Comparison of ENCODE assay signal across 6 cellular contexts in the genomic region with DNA sequence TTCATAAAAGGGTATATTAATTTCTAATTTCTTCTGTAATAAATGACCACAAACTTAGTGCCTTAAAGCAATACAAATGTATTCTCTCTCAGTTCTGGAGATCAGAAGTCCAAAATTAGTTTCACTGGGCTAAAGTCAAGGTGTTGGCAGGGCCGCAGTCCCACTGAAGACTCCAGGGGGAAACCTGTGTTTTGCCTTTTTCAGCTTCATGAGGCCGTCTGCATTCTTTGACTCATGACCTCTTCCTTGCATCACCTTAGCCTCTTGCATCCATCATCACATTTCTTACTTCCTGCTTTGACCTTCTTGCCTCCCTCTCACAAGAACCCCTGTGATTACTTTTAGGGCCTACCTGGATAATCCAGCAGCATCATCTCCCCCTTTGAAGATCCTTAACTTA.
"Had no signal": no experiment of that assay in that cellular context is flagged by ENCODE, and none has a peak within 500 bp of the region (broad histone marks: within the 10 kb centered on the region; RNA-seq: fewer than 3 reads in every experiment).

No MANE protein-coding gene starts in this region.

- H3K9me3 ChIP-seq: HAP-1 had no signal

- H3K9me3 Mint-ChIP-seq: HFFc6 had no signal

- H3K4me3 Mint-ChIP-seq: HFFc6, IgD-negative memory B cell had no signal

- H3K9ac ChIP-seq: GM23248 had no signal

- H3K4me3 ChIP-seq: GM23248, HAP-1 had no signal

- DNase-seq: GM23248, GOT3, HFFc6 had no signal

- H3K36me3 ChIP-seq: HAP-1 had no signal

- H3K27ac ChIP-seq: GM23248, HL-60 had no signal

- H3K27ac Mint-ChIP-seq: HFFc6, IgD-negative memory B cell had no signal
